Comparison of ENCODE assay signal across 8 cellular contexts in the genomic region with DNA sequence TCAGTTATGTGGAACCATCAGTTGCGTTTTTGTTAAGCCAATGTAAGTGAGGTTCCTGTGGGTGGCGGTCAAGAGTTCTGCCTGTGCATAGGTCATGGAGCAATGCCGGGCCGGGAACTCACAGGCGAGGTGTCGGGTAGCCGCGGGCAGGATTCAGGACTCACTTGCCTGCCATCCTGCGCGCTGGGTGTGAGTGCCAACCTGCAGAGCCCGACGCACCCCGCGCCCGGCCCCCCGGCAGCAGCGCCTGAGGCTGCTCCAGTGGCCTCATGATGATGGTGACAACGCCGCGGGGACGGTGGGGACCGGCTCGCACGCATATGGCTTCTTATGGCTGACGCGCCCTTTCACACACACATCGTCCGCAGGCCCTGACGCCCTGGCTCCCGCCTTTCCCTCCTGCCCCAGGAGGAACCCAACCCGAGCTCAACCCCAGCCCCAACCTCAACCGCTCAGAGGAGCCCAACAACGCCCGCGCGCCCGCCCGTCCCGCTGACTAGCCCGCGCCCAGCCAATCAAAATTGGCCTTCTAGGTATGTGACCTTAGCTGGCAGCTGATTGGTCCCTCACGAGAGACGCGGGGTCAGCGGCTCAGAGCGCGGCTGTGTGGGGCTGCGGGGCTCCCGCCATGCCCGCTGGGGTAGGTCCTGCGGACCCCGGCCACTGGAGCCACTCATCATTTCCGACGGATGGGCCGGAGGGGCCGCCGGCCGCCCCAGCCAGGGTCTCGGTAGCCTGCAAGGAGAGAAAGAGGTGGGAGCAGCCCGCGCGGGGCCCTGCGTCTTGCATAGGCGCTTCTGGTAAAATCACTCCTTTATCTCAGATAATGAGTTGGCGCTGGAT. TPM values are rescaled to one million over a fixed set of nuclear protein-coding genes. Genes with fewer than 3 reads are reported as not detected.
DNase-seq lines count a peak whose midpoint lies in the region; ATAC-seq and TF ChIP-seq lines count a peak whose summit lies in the region.

A gene with protein sequence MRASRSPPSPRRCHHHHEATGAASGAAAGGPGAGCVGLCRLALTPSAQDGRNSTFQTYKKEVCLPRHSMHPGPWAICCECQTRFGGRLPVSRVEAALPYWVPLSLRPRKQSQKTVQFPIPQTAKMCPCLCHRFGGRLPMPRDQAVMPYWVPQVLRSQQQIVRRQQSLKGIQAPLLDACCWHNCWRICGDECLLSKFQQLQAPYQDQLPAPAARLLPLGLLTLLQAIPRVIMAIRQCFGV (minus strand): TSS at position 470 of the 843 bp plus-strand sequence. CDS start 150 bp downstream, at position 320.

- H3K36me3 Mint-ChIP-seq in activated naive CD8-positive, alpha-beta T cell treated with anti-CD3 and anti-CD28 coated beads, Interleukin-2, amount 10 ng/mL, durations not matched to agents 7 days and 5 days, result peaks cover 5% of the 10 kb centered on the region

- peak within 1 kb of the TSS; percentile 87 to 88 for H3K27ac ChIP-seq in ovary
- peak within 1 kb of the TSS; percentile 69 to 89 (median 87) for H3K27ac ChIP-seq in thyroid gland

- H3K9me3 ChIP-seq in ovary (no peaks in the 10 kb centered on the region), thyroid gland (no peaks in the 10 kb centered on the region)

- 1% methylated on average over 48 to 65 of the region's 65 CpGs for WGBS in ovary, 3 donors
- 0% methylated on average over 9 to 36 of the region's 65 CpGs for WGBS in thyroid gland, 2 donors

- H3K4me1 ChIP-seq in ovary (ENCODE audit: insufficient read depth), result no peaks in the 10 kb centered on the region
- peaks cover 6 to 10% of the 10 kb centered on the region in 2 donors for H3K4me1 ChIP-seq in thyroid gland

- H3K27ac Mint-ChIP-seq in activated naive CD8-positive, alpha-beta T cell treated with anti-CD3 and anti-CD28 coated beads, Interleukin-2, amount 10 ng/mL, durations not matched to agents 7 days and 5 days, result peak within 1 kb of the TSS; percentile 97

- H3K27me3 ChIP-seq in ovary, result no peaks in the 10 kb centered on the region
- no peaks in the 10 kb centered on the region for H3K27me3 ChIP-seq in thyroid gland

- TF ChIP-seq EP300 in ovary (IDR thresholded peaks at IDR 0.05), result no peak

- POLR2A ChIA-PET in activated naive CD8-positive, alpha-beta T cell treated with anti-CD3 and anti-CD28 coated beads, Interleukin-2, amount 10 ng/mL, durations not matched to agents 7 days and 5 days (lab: Charles Lee), result interaction anchor here (0.6 to 3.1 kb wide), 14 partner anchors 11 to 762 kb away, joined by 3 to 25 read pairs (median 4); a partner anchor contains a TSS

- H3K9me3 Mint-ChIP-seq in activated naive CD8-positive, alpha-beta T cell treated with anti-CD3 and anti-CD28 coated beads, Interleukin-2, amount 10 ng/mL, durations not matched to agents 7 days and 5 days, result no peaks in the 10 kb centered on the region

- H3K4me3 ChIP-seq in ovary (peak within 1 kb of the TSS; percentile 87), thyroid gland (replicated peaks in 1 of 3) (peak within 1 kb of the TSS; percentile 48 to 75 (median 50))

- peak; percentile 72 for TF ChIP-seq CTCF in GM12874 (IDR thresholded peaks at IDR 0.05; ENCODE audit: insufficient read depth, low read depth, low read length)
- TF ChIP-seq CTCF in ovary (IDR thresholded peaks at IDR 0.05), result peak; percentile 39 to 75 (median 60)
- TF ChIP-seq CTCF in thyroid gland (IDR thresholded peaks at IDR 0.05), result peak in 5 of 6 experiments; percentile 35 to 61 (median 51)

- no peaks in the 10 kb centered on the region for H3K27me3 Mint-ChIP-seq in activated naive CD8-positive, alpha-beta T cell treated with anti-CD3 and anti-CD28 coated beads, Interleukin-2, amount 10 ng/mL, durations not matched to agents 7 days and 5 days

- H3K36me3 ChIP-seq in ovary (no peaks in the 10 kb centered on the region), thyroid gland (no peaks in the 10 kb centered on the region)

- TF ChIP-seq POLR2A in ovary (IDR thresholded peaks at IDR 0.05) (peak; percentile 96), thyroid gland (IDR thresholded peaks at IDR 0.05) (peak; percentile 26 to 92)

- ATAC-seq in HG02759 (IDR thresholded peaks at IDR 0.05; ENCODE audit: unreplicated experiment), result peak; percentile 94
- peak; percentile 90 for ATAC-seq in activated naive CD8-positive, alpha-beta T cell treated with anti-CD3 and anti-CD28 coated beads, Interleukin-2, amount 10 ng/mL, durations not matched to agents 7 days and 5 days (ENCODE audit: low read depth)
- ATAC-seq in Right ventricle myocardium inferior, result peak; percentile 98

- intact Hi-C loops in Right ventricle myocardium inferior (cut with DNase I), result loop anchor here (2.0 to 10.0 kb wide), 3 partner anchors 66 to 318 kb away; a partner anchor contains a TSS
- intact Hi-C loops in ovary (cut with DNase I), result loop anchor here in 1 of 4 donors (5.0 kb wide), 1 partner anchor 75 kb away; a partner anchor contains a TSS
- intact Hi-C loops in thyroid gland (cut with DNase I), result loop anchor here (5.0 kb wide), 1 partner anchor 65 kb away; a partner anchor contains a TSS

- DNase-seq in NCI-H1105 treated with DMSO at 0.1 percent for 48 hours (lab: John Stamatoyannopoulos, UW) (peak; percentile 81), SKM-1 treated with dmso at 0.1 percent for 144 hours (lab: John Stamatoyannopoulos, UW; ENCODE audit: unreplicated experiment) (peak; percentile 86), Right ventricle myocardium inferior (ENCODE audit: missing footprints) (peak; percentile 95), ovary (peak; percentile 95 to 98 (median 98)), thyroid gland (peak; percentile 96)
- DNase-seq in activated naive CD8-positive, alpha-beta T cell treated with anti-CD3 and anti-CD28 coated beads, Interleukin-2, amount 10 ng/mL, durations not matched to agents 7 days and 5 days, result peak; percentile 95

- H3K4me1 Mint-ChIP-seq in activated naive CD8-positive, alpha-beta T cell treated with anti-CD3 and anti-CD28 coated beads, Interleukin-2, amount 10 ng/mL, durations not matched to agents 7 days and 5 days, result peaks cover 16% of the 10 kb centered on the region

- peak within 1 kb of the TSS; percentile 90 for H3K4me3 Mint-ChIP-seq in activated naive CD8-positive, alpha-beta T cell treated with anti-CD3 and anti-CD28 coated beads, Interleukin-2, amount 10 ng/mL, durations not matched to agents 7 days and 5 days

RNA-seq across cellular contexts. Expression of the gene that starts here (rescaled TPM):
- total RNA-seq in activated naive CD8-positive, alpha-beta T cell treated with anti-CD3 and anti-CD28 coated beads, Interleukin-2, amount 10 ng/mL, durations not matched to agents 7 days and 5 days, result 1 to 10 TPM; 4.9 to 8.0 TPM
- total RNA-seq in Right ventricle myocardium inferior (4.2 TPM), ovary (1 to 10 TPM; 1.0 to 6.1 (median 2.8) TPM), thyroid gland (1 to 10 TPM in 1 of 4 donors, under 1 TPM in 2, not detected in 1; 0.54 to 1.3 (median 0.54) TPM)
- polyA plus RNA-seq in ovary, result 1 to 10 TPM; 1.6 to 2.7 TPM

Comparison
In these comparisons a context has a peak if more than half of its experiments do, and no peak if none do; other contexts are left out.
1. Peak in every context shown above with its lines: DNase-seq, ATAC-seq, H3K4me3 ChIP-seq and H3K27ac ChIP-seq.